In the genomic region with DNA sequence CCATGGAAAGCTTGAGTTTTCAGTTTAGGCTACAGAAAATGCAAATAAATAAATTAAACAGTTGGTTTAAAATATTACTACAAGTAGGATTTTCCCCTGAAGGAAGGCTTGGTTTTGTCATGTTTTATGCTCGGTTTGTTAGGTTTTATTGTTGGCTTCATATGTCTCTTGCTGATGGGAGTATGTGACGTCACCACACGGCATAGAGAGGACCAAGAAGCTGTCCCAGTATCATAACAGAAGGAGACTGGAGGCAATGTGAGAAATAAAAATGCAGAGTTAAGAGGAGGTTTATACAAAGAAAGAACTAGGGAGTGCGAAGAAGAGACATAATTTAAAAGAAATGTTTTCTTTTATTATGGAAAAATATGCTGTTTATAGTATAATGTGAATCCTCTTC, we compare ENCODE assay signal across 9 cellular contexts. TPM values are rescaled to one million over a fixed set of nuclear protein-coding genes. Genes with fewer than 3 reads are reported as not detected.
"Had no signal": no experiment of that assay in that cellular context is flagged by ENCODE, and none has a peak within 500 bp of the region (broad histone marks: within the 10 kb centered on the region; RNA-seq: fewer than 3 reads in every experiment).

No MANE protein-coding gene starts in this region.

- DNase-seq: IMR-90, KBM-7, KG1 had no signal

- ATAC-seq: K562 had no signal

- H3K27ac ChIP-seq: HL-60, KMS-11 had no signal

- H3K9ac ChIP-seq: KMS-11 had no signal

- H3K4me2 ChIP-seq: KMS-11 had no signal

- FAIRE-seq: HTR-8/SVneo, K562 had no signal

- H3K4me3 ChIP-seq: K562 had no signal

RNA-seq across cellular contexts. Expression of a gene that starts 24.4 kb away (rescaled TPM):
- total RNA-seq: HT-29, IMR-90, K562 had no signal
- polyA plus RNA-seq: IgD-negative memory B cell, IMR-90, K562 had no signal
